10 cellular contexts compared by ENCODE assay signal in genomic region chr11:117816846-117817212, GRCh38. TPM values are rescaled to one million over a fixed set of nuclear protein-coding genes. Genes with fewer than 3 reads are reported as not detected.
DNase-seq lines count a peak whose midpoint lies in the region; ATAC-seq and TF ChIP-seq lines count a peak whose summit lies in the region.
"Had no signal": no experiment of that assay in that cellular context is flagged by ENCODE, and none has a peak within 500 bp of the region (broad histone marks: within the 10 kb centered on the region; RNA-seq: fewer than 3 reads in every experiment).

No MANE protein-coding gene starts in this region.

- in situ Hi-C loops in transverse colon (cut with MboI; ENCODE audit: low pct_ligation_motif_present in 1 of 4, low pct_unique_long_range_greater_than_20kb in 1 of 4, low sequenced_read_pairs in 3 of 4) = loop anchor here in 1 of 4 donors (25.0 kb wide), 2 partner anchors 245 to 380 kb away; no protein-coding TSS in a partner anchor

- no peaks in the 10 kb centered on the region for H3K9me3 Mint-ChIP-seq in activated naive CD4-positive, alpha-beta T cell treated with anti-CD3 and anti-CD28 coated beads for 36 hours
- H3K9me3 Mint-ChIP-seq in activated CD4-positive, alpha-beta memory T cell treated with anti-CD3 and anti-CD28 coated beads for 36 hours = no peaks in the 10 kb centered on the region
- peaks cover 4% of the 10 kb centered on the region for H3K9me3 Mint-ChIP-seq in glutamatergic neuron (ENCODE audit: unreplicated experiment)
- H3K9me3 Mint-ChIP-seq: activated T-cell treated with anti-CD3 and anti-CD28 coated beads, Interleukin-2, amount 50 U/mL, for 4 hours had no signal

- TF ChIP-seq POLR2A in transverse colon (IDR thresholded peaks at IDR 0.05) = no peak

- H3K4me1 ChIP-seq in transverse colon = peaks cover 25 to 63% (median 49%) of the 10 kb centered on the region in 4 donors

- no peak for TF ChIP-seq EP300 in transverse colon (IDR thresholded peaks at IDR 0.05; ENCODE audit: low read depth)

- POLR2A ChIA-PET in activated CD4-positive, alpha-beta memory T cell treated with anti-CD3 and anti-CD28 coated beads for 36 hours (lab: Charles Lee) = interaction anchor here (1.1 to 2.8 kb wide), 3 partner anchors 9 to 170 kb away, joined by 3 to 11 read pairs (median 3); no protein-coding TSS in a partner anchor

- peak overlapping the region; percentile 75 to 79 (median 76) for H3K27ac ChIP-seq in transverse colon

- H3K27me3 Mint-ChIP-seq in activated naive CD4-positive, alpha-beta T cell treated with anti-CD3 and anti-CD28 coated beads for 36 hours (ENCODE audit: low read depth) = no peaks in the 10 kb centered on the region
- H3K27me3 Mint-ChIP-seq in activated CD4-positive, alpha-beta memory T cell treated with anti-CD3 and anti-CD28 coated beads for 36 hours = no peaks in the 10 kb centered on the region
- no peaks in the 10 kb centered on the region for H3K27me3 Mint-ChIP-seq in glutamatergic neuron (ENCODE audit: unreplicated experiment)

- peak overlapping the region; percentile 95 for H3K27ac Mint-ChIP-seq in activated naive CD4-positive, alpha-beta T cell treated with anti-CD3 and anti-CD28 coated beads for 36 hours
- H3K27ac Mint-ChIP-seq in activated CD4-positive, alpha-beta memory T cell treated with anti-CD3 and anti-CD28 coated beads for 36 hours = peak overlapping the region; percentile 94
- no peak overlapping the region for H3K27ac Mint-ChIP-seq in glutamatergic neuron (ENCODE audit: unreplicated experiment)

- H3K4me3 Mint-ChIP-seq in activated naive CD4-positive, alpha-beta T cell treated with anti-CD3 and anti-CD28 coated beads for 36 hours = no peak overlapping the region
- H3K4me3 Mint-ChIP-seq in activated CD4-positive, alpha-beta memory T cell treated with anti-CD3 and anti-CD28 coated beads for 36 hours = no peak overlapping the region
- no peak overlapping the region for H3K4me3 Mint-ChIP-seq in glutamatergic neuron (ENCODE audit: unreplicated experiment)

- no peak for TF ChIP-seq CTCF in transverse colon (IDR thresholded peaks at IDR 0.05)
- TF ChIP-seq CTCF in glutamatergic neuron (IDR thresholded peaks at IDR 0.05; ENCODE audit: partially characterized antibody, unreplicated experiment) = no peak

- intact Hi-C loops in activated naive CD4-positive, alpha-beta T cell treated with anti-CD3 and anti-CD28 coated beads for 36 hours (cut with micrococcal nuclease) = loop anchor here (1.0 to 10.0 kb wide), 5 partner anchors 10 to 1042 kb away; partner anchors contain the start of gene BUD13
- intact Hi-C loops in activated CD4-positive, alpha-beta memory T cell treated with anti-CD3 and anti-CD28 coated beads for 36 hours (cut with micrococcal nuclease) = loop anchor here (1.0 to 5.0 kb wide), 4 partner anchors 8 to 585 kb away; partner anchors contain the start of genes IL10RA, PCSK7 and RNF214
- intact Hi-C loops in transverse colon (cut with DNase I; ENCODE audit: low total_unique reads) = loop anchor here (5.0 kb wide), 1 partner anchor 385 kb away; no protein-coding TSS in a partner anchor

- peaks cover 60% of the 10 kb centered on the region for H3K4me1 Mint-ChIP-seq in activated naive CD4-positive, alpha-beta T cell treated with anti-CD3 and anti-CD28 coated beads for 36 hours (ENCODE audit: low read depth)
- peaks cover 56% of the 10 kb centered on the region for H3K4me1 Mint-ChIP-seq in activated CD4-positive, alpha-beta memory T cell treated with anti-CD3 and anti-CD28 coated beads for 36 hours (ENCODE audit: low read depth)
- peaks cover 9% of the 10 kb centered on the region for H3K4me1 Mint-ChIP-seq in glutamatergic neuron (ENCODE audit: low read depth, unreplicated experiment)

- WGBS in transverse colon (ENCODE audit: low coverage in 1 of 2), 2 donors = 57% methylated on average over 1 of the region's 3 CpGs; no CpG with 5 or more reads in 1 of the 2 donors

- no peaks in the 10 kb centered on the region for H3K27me3 ChIP-seq in transverse colon

- peak; percentile 37 for DNase-seq in activated naive CD4-positive, alpha-beta T cell treated with anti-CD3 and anti-CD28 coated beads for 36 hours
- no peak for DNase-seq in activated naive CD4-positive, alpha-beta T cell treated with anti-CD3 and anti-CD28 coated beads, Interleukin-2, amount 50 U/mL, for 16 hours
- DNase-seq in activated CD4-positive, alpha-beta memory T cell treated with anti-CD3 and anti-CD28 coated beads for 36 hours = peak; percentile 33
- DNase-seq in kidney tubule cell (ENCODE audit: low spot score) = peak; percentile 58
- DNase-seq in transverse colon = no peak
- DNase-seq in glutamatergic neuron = no peak
- DNase-seq: activated T-cell treated with anti-CD3 and anti-CD28 coated beads, Interleukin-2, amount 50 U/mL, for 4 hours; NCI-H187 had no signal

- no peaks in the 10 kb centered on the region for H3K36me3 ChIP-seq in transverse colon

- no peak for ATAC-seq in GM21515 (IDR thresholded peaks at IDR 0.05; ENCODE audit: unreplicated experiment)
- no peak for ATAC-seq in HG02885 (IDR thresholded peaks at IDR 0.05; ENCODE audit: poor library complexity, unreplicated experiment)
- ATAC-seq: activated T-cell treated with anti-CD3 and anti-CD28 coated beads, Interleukin-2, amount 50 U/mL, for 4 hours had no signal

- H3K4me3 ChIP-seq in transverse colon = no peak overlapping the region

- no peaks in the 10 kb centered on the region for H3K9me3 ChIP-seq in transverse colon

- CTCF ChIA-PET in activated naive CD4-positive, alpha-beta T cell treated with anti-CD3 and anti-CD28 coated beads for 36 hours (lab: Charles Lee) = interaction anchor here (0.6 to 13.2 kb wide), 16 partner anchors 11 to 391 kb away, joined by 3 to 258 read pairs (median 6); no protein-coding TSS in a partner anchor
- CTCF ChIA-PET in activated CD4-positive, alpha-beta memory T cell treated with anti-CD3 and anti-CD28 coated beads for 36 hours (lab: Charles Lee) = interaction anchor here (0.9 to 7.0 kb wide), 22 partner anchors 10 to 391 kb away, joined by 3 to 187 read pairs (median 6); partner anchors contain the start of gene IL10RA

- no peaks in the 10 kb centered on the region for H3K36me3 Mint-ChIP-seq in activated naive CD4-positive, alpha-beta T cell treated with anti-CD3 and anti-CD28 coated beads for 36 hours (ENCODE audit: low read depth)
- no peaks in the 10 kb centered on the region for H3K36me3 Mint-ChIP-seq in activated CD4-positive, alpha-beta memory T cell treated with anti-CD3 and anti-CD28 coated beads for 36 hours
- no peaks in the 10 kb centered on the region for H3K36me3 Mint-ChIP-seq in glutamatergic neuron (ENCODE audit: unreplicated experiment)

RNA-seq across cellular contexts. Expression of gene FXYD2, which starts 7.7 kb away (rescaled TPM):
- total RNA-seq in activated naive CD4-positive, alpha-beta T cell treated with anti-CD3 and anti-CD28 coated beads for 36 hours = 1 to 10 TPM in 1 of 2 experiments, not detected in 1; 1.1 TPM
- not detected for total RNA-seq in activated CD4-positive, alpha-beta memory T cell treated with anti-CD3 and anti-CD28 coated beads for 36 hours
- total RNA-seq in transverse colon = 1 to 10 TPM in 2 of 4 donors, under 1 TPM in 1, not detected in 1; 0.64 to 1.2 (median 1.1) TPM
- total RNA-seq in glutamatergic neuron (ENCODE audit: unreplicated experiment) = 0.44 TPM

RNA-seq across cellular contexts. Expression of gene DSCAML1, which starts 19.8 kb away (rescaled TPM):
- under 1 TPM; 0.17 to 0.30 TPM for total RNA-seq in activated naive CD4-positive, alpha-beta T cell treated with anti-CD3 and anti-CD28 coated beads for 36 hours
- under 1 TPM; 0.29 to 0.67 TPM for total RNA-seq in activated CD4-positive, alpha-beta memory T cell treated with anti-CD3 and anti-CD28 coated beads for 36 hours
- total RNA-seq in transverse colon = 1 to 10 TPM; 2.9 to 5.8 (median 3.3) TPM
- total RNA-seq in glutamatergic neuron (ENCODE audit: unreplicated experiment) = 0.07 TPM
- total RNA-seq: activated T-cell treated with anti-CD3 and anti-CD28 coated beads, Interleukin-2, amount 50 U/mL, for 4 hours had no signal

RNA-seq across cellular contexts. Expression of gene FXYD6, which starts 59.6 kb away (rescaled TPM):
- total RNA-seq in activated naive CD4-positive, alpha-beta T cell treated with anti-CD3 and anti-CD28 coated beads for 36 hours = not detected
- total RNA-seq in activated CD4-positive, alpha-beta memory T cell treated with anti-CD3 and anti-CD28 coated beads for 36 hours = under 1 TPM; 0.26 to 0.61 TPM
- total RNA-seq in transverse colon = 10 to 100 TPM; 29.2 to 62.5 (median 46.0) TPM
- 57.1 TPM for total RNA-seq in glutamatergic neuron (ENCODE audit: unreplicated experiment)

Comparison
In these comparisons a context has a peak if more than half of its experiments do, and no peak if none do; other contexts are left out.
1. DNase-seq: peak in activated naive CD4-positive, alpha-beta T cell treated with anti-CD3 and anti-CD28 coated beads for 36 hours (single experiment), activated CD4-positive, alpha-beta memory T cell treated with anti-CD3 and anti-CD28 coated beads for 36 hours (single experiment) and kidney tubule cell (single experiment); none in activated naive CD4-positive, alpha-beta T cell treated with anti-CD3 and anti-CD28 coated beads, Interleukin-2, amount 50 U/mL, for 16 hours (single experiment), transverse colon (single experiment) and glutamatergic neuron (single experiment).
2. RNA of gene FXYD6, which starts 59.6 kb away (total RNA-seq): 57.1 TPM in glutamatergic neuron (single experiment) and 29.2 to 62.5 TPM in transverse colon; 0.26 to 0.61 TPM in activated CD4-positive, alpha-beta memory T cell treated with anti-CD3 and anti-CD28 coated beads for 36 hours and not detected in activated naive CD4-positive, alpha-beta T cell treated with anti-CD3 and anti-CD28 coated beads for 36 hours; every median in the first group is over 10 times any median in the second.